In genomic region chr11:76977791-76978190, GRCh38 we compare ENCODE assay signal across 21 cellular contexts. TPM values are rescaled to one million over a fixed set of nuclear protein-coding genes. Genes with fewer than 3 reads are reported as not detected.
A peak's percentile ranks its signal among the peaks of the same experiment; 100 is the strongest.
DNase-seq lines count a peak whose midpoint lies in the region; ATAC-seq, FAIRE-seq and TF ChIP-seq lines count a peak whose summit lies in the region.
"Had no signal": no experiment of that assay in that cellular context is flagged by ENCODE, and none has a peak within 500 bp of the region (broad histone marks: within the 10 kb centered on the region; RNA-seq: fewer than 3 reads in every experiment).

No MANE protein-coding gene starts in this region.

- no peak for TF ChIP-seq CTCF in Caco-2 (IDR thresholded peaks at IDR 0.05; ENCODE audit: insufficient read depth in 1 of 2, low read depth in 1 of 2, low read length in 1 of 2, severe bottlenecking in 1 of 2, unreplicated experiment in 1 of 2)
- no peak for TF ChIP-seq CTCF in H1 (IDR thresholded peaks at IDR 0.05; ENCODE audit: control extremely low read depth in 1 of 3, insufficient read depth in 1 of 3, low read depth in 1 of 3, low read length in 3 of 3)

- H3K4ac ChIP-seq in H1 (replicated peaks; ENCODE audit: insufficient read length, low read depth, low read length), result no peak overlapping the region
- no peak overlapping the region for H3K4ac ChIP-seq in trophoblast cell (ENCODE audit: low read depth, low read length)

- no peak overlapping the region for H2BK120ac ChIP-seq in H1 (replicated peaks; ENCODE audit: low read depth, low read length)
- H2BK120ac ChIP-seq in trophoblast cell (ENCODE audit: insufficient read depth, low read length, poor library complexity), result no peak overlapping the region

- H2BK20ac ChIP-seq in H1 (ENCODE audit: low read length), result no peak overlapping the region

- H3K18ac ChIP-seq in H1 (ENCODE audit: extremely low read depth, low read length) (no peak overlapping the region), trophoblast cell (ENCODE audit: low read length) (peak overlapping the region; percentile 43)

- no peak overlapping the region for H3K9ac ChIP-seq in H1 (replicated peaks in 1 of 4; ENCODE audit: extremely low read depth in 1 of 4, low read depth in 3 of 4, low read length in 3 of 4)
- no peak overlapping the region for H3K9ac ChIP-seq in trophoblast cell (ENCODE audit: low read length)

- H4K91ac ChIP-seq in H1 (replicated peaks; ENCODE audit: insufficient read length, low read length), result no peak overlapping the region
- H4K91ac ChIP-seq in trophoblast cell (ENCODE audit: low read depth, low read length), result no peak overlapping the region

- CTCF ChIA-PET in Caco-2 (lab: Charles Lee), result no interaction called here
- CTCF ChIA-PET in H1 (lab: Charles Lee; ENCODE audit: partially characterized antibody), result interaction anchor here (1.0 to 1.8 kb wide), 6 partner anchors 10 to 255 kb away, joined by 3 to 5 read pairs (median 4); no protein-coding TSS in a partner anchor

- H3K4me3 ChIP-seq in Caco-2 (ENCODE audit: low read depth, low read length) (no peak overlapping the region), H1 (ENCODE audit: extremely low read depth in 1 of 4, insufficient read depth in 2 of 4, low read depth in 3 of 4, low read length in 4 of 4) (no peak overlapping the region), trophoblast cell (ENCODE audit: low read depth, low read length) (no peak overlapping the region)
- H3K4me3 ChIP-seq: GM12878, GM23338 had no signal

- intact Hi-C loops in Caco-2 (cut with micrococcal nuclease; ENCODE audit: unreplicated experiment), result no loop called here

- H3K9me3 Mint-ChIP-seq in Caco-2 (ENCODE audit: unreplicated experiment), result no peaks in the 10 kb centered on the region

- no peak overlapping the region for H3K14ac ChIP-seq in H1 (ENCODE audit: insufficient read length)
- no peak overlapping the region for H3K14ac ChIP-seq in trophoblast cell (ENCODE audit: low read length)

- H3K36me3 Mint-ChIP-seq in Caco-2 (ENCODE audit: insufficient read depth, unreplicated experiment), result peaks cover 9% of the 10 kb centered on the region

- H3K9me3 ChIP-seq in Caco-2 (peaks cover 6% of the 10 kb centered on the region; the same call in 1 of the 2 replicates), H1 (ENCODE audit: insufficient read depth in 2 of 2, low read depth in 1 of 2, low read length in 1 of 2) (no peaks in the 10 kb centered on the region), trophoblast cell (ENCODE audit: insufficient read depth, low read depth, low read length) (no peaks in the 10 kb centered on the region)

- H3K79me2 ChIP-seq in H1 (ENCODE audit: control insufficient read depth in 1 of 2, insufficient read depth in 2 of 2, low read length in 2 of 2), result no peaks in the 10 kb centered on the region
- no peaks in the 10 kb centered on the region for H3K79me2 ChIP-seq in trophoblast cell (ENCODE audit: control insufficient read depth, insufficient read depth, low read length, poor library complexity)

- H4K12ac ChIP-seq in trophoblast cell (ENCODE audit: low read depth, low read length), result no peak overlapping the region

- no peak overlapping the region for H2BK15ac ChIP-seq in H1 (ENCODE audit: low read length)

- H3K23me2 ChIP-seq in H1 (ENCODE audit: low read depth, low read length), result no peaks in the 10 kb centered on the region

- 89% methylated on average over 7 of the region's 8 CpGs; no CpG with 5 or more reads in 1 of the 2 experiments for WGBS in H1 (ENCODE audit: extremely low coverage in 1 of 2, insufficient coverage in 1 of 2, insufficient read length in 1 of 2, insufficient replicate concordance in 2 of 2, low coverage in 1 of 2, low lambda C conversion rate in 2 of 2, missing lambda C conversion rate in 1 of 2), 2 experiments
- no CpG with 5 or more reads among the region's 8 CpGs for WGBS in trophoblast cell (ENCODE audit: extremely low coverage, insufficient coverage, insufficient read length)

- H3K27me3 ChIP-seq in Caco-2 (replicated peaks; ENCODE audit: control insufficient read depth, insufficient read depth, low read length), result no peaks in the 10 kb centered on the region
- H3K27me3 ChIP-seq in H1 (replicated peaks in 1 of 4; ENCODE audit: control insufficient read depth in 3 of 4, extremely low read depth in 1 of 4, insufficient read depth in 3 of 4, low read length in 3 of 4), result no peaks in the 10 kb centered on the region
- H3K27me3 ChIP-seq in trophoblast cell (ENCODE audit: insufficient read depth, low read length), result no peaks in the 10 kb centered on the region

- H3K27me3 Mint-ChIP-seq in Caco-2 (ENCODE audit: insufficient read depth, unreplicated experiment), result no peaks in the 10 kb centered on the region
- H3K27me3 Mint-ChIP-seq: CD4-positive, CD25-positive, alpha-beta regulatory T cell had no signal

- no peak for TF ChIP-seq RAD21 in H1 (IDR thresholded peaks at IDR 0.05 in 1 of 2, conservative IDR thresholded peaks at IDR 0.05 in 1 of 2; ENCODE audit: low read depth in 2 of 2, low read length in 2 of 2)

- FAIRE-seq in H1 (lab: Jason Lieb, UNC), result no peak
- FAIRE-seq: D721Med, GM12878, H54 had no signal

- H3K27ac Mint-ChIP-seq in Caco-2 (ENCODE audit: unreplicated experiment), result peak overlapping the region; percentile 55
- H3K27ac Mint-ChIP-seq: CD4-positive, CD25-positive, alpha-beta regulatory T cell; CD8-positive, alpha-beta T cell; GM23338 had no signal

- H3K4me1 ChIP-seq in Caco-2 (no peaks in the 10 kb centered on the region), H1 (replicated peaks in 1 of 4; ENCODE audit: control insufficient read depth in 3 of 4, insufficient read depth in 4 of 4, low read length in 3 of 4) (no peaks in the 10 kb centered on the region), trophoblast cell (ENCODE audit: control insufficient read depth in 1 of 2, insufficient read depth in 2 of 2, low read length in 2 of 2) (no peaks in the 10 kb centered on the region)

- H2AFZ ChIP-seq in H1 (ENCODE audit: low read length) (no peak overlapping the region), trophoblast cell (ENCODE audit: insufficient read depth, low read length, poor library complexity) (no peak overlapping the region)
- H2AFZ ChIP-seq: GM23338 had no signal

- H2AK5ac ChIP-seq in H1 (ENCODE audit: low read depth, low read length) (no peak overlapping the region), trophoblast cell (ENCODE audit: low read length) (no peak overlapping the region)

- no peaks in the 10 kb centered on the region for H3K79me1 ChIP-seq in H1 (ENCODE audit: low read depth, low read length)
- H3K79me1 ChIP-seq in trophoblast cell (ENCODE audit: low read length), result no peaks in the 10 kb centered on the region

- H3K4me3 Mint-ChIP-seq in Caco-2 (ENCODE audit: unreplicated experiment), result no peak overlapping the region
- H3K4me3 Mint-ChIP-seq: CD4-positive, CD25-positive, alpha-beta regulatory T cell; CD8-positive, alpha-beta T cell; GM23338 had no signal

- no TSS peak for BruUV-seq in Caco-2 (replicated peaks; lab: Mats Ljungman, UMichigan)

- no peak overlapping the region for H2BK12ac ChIP-seq in H1 (ENCODE audit: low read depth, low read length)
- H2BK12ac ChIP-seq in trophoblast cell (ENCODE audit: low read length), result no peak overlapping the region

- H4K8ac ChIP-seq in H1 (ENCODE audit: extremely low read depth, insufficient read depth, low read length) (peak overlapping the region; percentile 35; the same call in 1 of the 2 replicates), trophoblast cell (ENCODE audit: low read depth, low read length) (no peak overlapping the region)

- TF ChIP-seq POLR2A in H1 (IDR thresholded peaks at IDR 0.05; ENCODE audit: control extremely low read depth in 1 of 2, low read depth in 2 of 2, low read length in 2 of 2), result no peak

- H3K36me3 ChIP-seq in Caco-2 (ENCODE audit: control insufficient read depth, insufficient read depth, low read length) (peaks cover 1% of the 10 kb centered on the region), H1 (ENCODE audit: control insufficient read depth in 2 of 4, insufficient read depth in 4 of 4, low read length in 3 of 4) (no peaks in the 10 kb centered on the region), trophoblast cell (ENCODE audit: control insufficient read depth in 1 of 2, insufficient read depth in 2 of 2, low read length in 2 of 2) (no peaks in the 10 kb centered on the region)

- H3K27ac ChIP-seq in H1 (ENCODE audit: low read depth, low read length), result no peak overlapping the region
- no peak overlapping the region for H3K27ac ChIP-seq in trophoblast cell (ENCODE audit: low read depth, low read length)

- H3K56ac ChIP-seq in H1 (replicated peaks; ENCODE audit: insufficient read length, low read depth, low read length), result no peak overlapping the region

- H4K5ac ChIP-seq in H1 (ENCODE audit: insufficient read length, low read depth, low read length), result no peak overlapping the region

- no peak overlapping the region for H3K4me2 ChIP-seq in H1 (ENCODE audit: insufficient read depth in 1 of 2, low read depth in 2 of 2, low read length in 2 of 2)
- no peak overlapping the region for H3K4me2 ChIP-seq in trophoblast cell (ENCODE audit: low read length)
- H3K4me2 ChIP-seq: GM23338 had no signal

- no peaks in the 10 kb centered on the region for H4K20me1 ChIP-seq in H1 (replicated peaks in 1 of 2; ENCODE audit: control insufficient read depth in 1 of 2, insufficient read depth in 2 of 2, low read length in 2 of 2)

- POLR2A ChIA-PET in Caco-2 (lab: Charles Lee), result interaction anchor here (0.6 kb wide), 1 partner anchor 26 kb away, joined by 5 read pairs; no protein-coding TSS in a partner anchor
- POLR2A ChIA-PET in H1 (lab: Charles Lee; ENCODE audit: partially characterized antibody), result no interaction called here

- H2BK5ac ChIP-seq in H1 (ENCODE audit: low read depth, low read length), result no peak overlapping the region
- no peak overlapping the region for H2BK5ac ChIP-seq in trophoblast cell (ENCODE audit: low read depth, low read length, poor library complexity)

- H3K23ac ChIP-seq in H1 (ENCODE audit: insufficient read length) (no peak overlapping the region), trophoblast cell (ENCODE audit: low read length) (no peak overlapping the region)

- ATAC-seq in HG03354 (IDR thresholded peaks at IDR 0.05; ENCODE audit: poor library complexity, severe bottlenecking, unreplicated experiment), result no peak
- ATAC-seq in GM18520 (IDR thresholded peaks at IDR 0.05; ENCODE audit: unreplicated experiment), result no peak
- ATAC-seq: CD8-positive, alpha-beta T cell; GM12878; GM23338 had no signal

- DNase-seq in Caco-2 (no peak), H1 (ENCODE audit: low read depth in 1 of 2, low spot score in 2 of 2) (no peak), trophoblast cell (no peak), NCI-H1417 (lab: John Stamatoyannopoulos, UW) (no peak)
- DNase-seq: C1 segment of cervical spinal cord; CD4-positive, CD25-positive, alpha-beta regulatory T cell; CD8-positive, alpha-beta T cell; DMS 273 treated with DMSO at 0.1 percent for 48 hours; DMS79; EL; GDM1; HCEC 1CT had no signal

- TF ChIP-seq EP300 in H1 (IDR thresholded peaks at IDR 0.05; ENCODE audit: borderline replicate concordance in 1 of 2, low read depth in 2 of 2, low read length in 2 of 2), result no peak

- no peaks in the 10 kb centered on the region for H3K4me1 Mint-ChIP-seq in Caco-2 (ENCODE audit: low read depth, unreplicated experiment)
- H3K4me1 Mint-ChIP-seq: CD4-positive, CD25-positive, alpha-beta regulatory T cell; GM23338 had no signal

RNA-seq across cellular contexts. Expression of gene B3GNT6, which starts 56.4 kb away (rescaled TPM):
- total RNA-seq in Caco-2 (2022), result not detected in 2 replicates
- not detected in 2 replicates for total RNA-seq in H1 (2021; fragmentation: NEBNext Ultra II Directional; extraction: Animal tissue kit (Norgen Biotek cat#: 25700))
- 0.02 TPM in 1 of 2 replicates, not detected in the other for polyA plus RNA-seq in H1 (2011; rRNA removed)
- polyA plus RNA-seq in H1 (2011; cell fraction: cytosol; rRNA removed), result not detected
- not detected for polyA plus RNA-seq in H1 (2011; cell fraction: nucleus; rRNA removed)
- polyA plus RNA-seq in H1 (2012, experiment 1 of 2), result not detected in 4 replicates
- not detected for polyA plus RNA-seq in H1 (2012, experiment 2 of 2)
- not detected for polyA plus RNA-seq in H1 (2013, experiment 1 of 2)
- polyA plus RNA-seq in H1 (2013, experiment 2 of 2), result not detected
- 0.06 TPM in 1 of 2 replicates, not detected in the other for polyA minus RNA-seq in H1 (2011; rRNA and poly(A)+ RNA removed)
- not detected for polyA minus RNA-seq in H1 (2011; cell fraction: cytosol; rRNA and poly(A)+ RNA removed)
- polyA minus RNA-seq in H1 (2011; cell fraction: nucleus; rRNA and poly(A)+ RNA removed), result not detected
- polyA plus RNA-seq in trophoblast cell (2013), result 0.01 TPM in 2 replicates
- total RNA-seq: A172; A673; CD4-positive, CD25-positive, alpha-beta regulatory T cell; CD8-positive, alpha-beta T cell; GM12878; GM23338 had no signal
- polyA plus RNA-seq: BJ; CD4-positive, CD25-positive, alpha-beta regulatory T cell; GM12878; GM23338 had no signal
